1 cellular context compared by ENCODE assay signal in the genomic region with DNA sequence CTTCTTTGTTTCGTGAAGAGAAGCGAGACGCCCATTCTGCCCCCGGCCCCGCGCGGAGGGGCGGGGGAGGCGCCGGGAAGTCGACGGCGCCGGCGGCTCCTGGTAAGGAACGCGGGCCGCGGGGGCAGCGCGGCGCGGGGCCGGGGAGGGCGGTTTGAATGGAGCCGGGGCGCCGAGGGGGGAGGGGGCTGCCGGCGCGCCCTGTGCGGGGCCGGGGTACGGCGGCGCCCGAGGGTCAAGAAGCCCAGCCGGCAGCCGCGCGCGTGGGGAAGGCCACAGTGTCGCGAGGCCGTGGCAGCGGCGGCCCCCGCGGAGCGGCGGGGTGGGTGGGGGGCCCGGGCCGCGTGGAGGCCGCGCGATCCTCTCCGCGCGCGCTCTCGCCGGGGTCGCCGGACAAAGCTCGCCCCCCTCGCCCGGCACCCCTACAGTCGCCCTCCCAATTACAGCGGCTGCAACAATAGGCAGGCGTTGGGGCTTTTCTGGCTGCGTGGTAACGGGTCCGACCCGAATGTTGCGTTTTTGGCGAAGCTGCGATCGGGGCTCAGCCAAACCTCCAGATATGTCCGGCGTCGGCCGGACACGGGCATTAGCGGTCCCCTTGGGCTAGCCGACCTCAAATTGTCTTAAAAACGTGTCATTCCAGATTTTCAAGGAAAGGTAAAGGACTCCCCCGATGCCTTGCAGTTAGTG.
TF ChIP-seq lines count a peak whose summit lies in the region.

No MANE protein-coding gene starts in this region.

TF ChIP-seq in K562, 482 proteins besides CTCF, POLR2A, EP300 and RAD21 (continued from another document):
- TF ChIP-seq GTF3C2 (IDR thresholded peaks at IDR 0.05; ENCODE audit: borderline replicate concordance, extremely low read depth, insufficient read length), result no peak
- TF ChIP-seq, protein P1, sequence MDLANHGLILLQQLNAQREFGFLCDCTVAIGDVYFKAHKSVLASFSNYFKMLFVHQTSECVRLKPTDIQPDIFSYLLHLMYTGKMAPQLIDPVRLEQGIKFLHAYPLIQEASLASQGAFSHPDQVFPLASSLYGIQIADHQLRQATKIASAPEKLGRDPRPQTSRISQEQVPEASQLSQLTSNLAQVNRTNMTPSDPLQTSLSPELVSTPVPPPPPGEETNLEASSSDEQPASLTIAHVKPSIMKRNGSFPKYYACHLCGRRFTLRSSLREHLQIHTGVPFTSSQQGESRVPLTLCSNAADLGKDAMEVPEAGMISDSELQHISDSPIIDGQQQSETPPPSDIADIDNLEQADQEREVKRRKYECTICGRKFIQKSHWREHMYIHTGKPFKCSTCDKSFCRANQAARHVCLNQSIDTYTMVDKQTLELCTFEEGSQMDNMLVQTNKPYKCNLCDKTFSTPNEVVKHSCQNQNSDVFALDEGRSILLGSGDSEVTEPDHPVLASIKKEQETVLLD (IDR thresholded peaks at IDR 0.05), result no peak
- TF ChIP-seq, protein P2, sequence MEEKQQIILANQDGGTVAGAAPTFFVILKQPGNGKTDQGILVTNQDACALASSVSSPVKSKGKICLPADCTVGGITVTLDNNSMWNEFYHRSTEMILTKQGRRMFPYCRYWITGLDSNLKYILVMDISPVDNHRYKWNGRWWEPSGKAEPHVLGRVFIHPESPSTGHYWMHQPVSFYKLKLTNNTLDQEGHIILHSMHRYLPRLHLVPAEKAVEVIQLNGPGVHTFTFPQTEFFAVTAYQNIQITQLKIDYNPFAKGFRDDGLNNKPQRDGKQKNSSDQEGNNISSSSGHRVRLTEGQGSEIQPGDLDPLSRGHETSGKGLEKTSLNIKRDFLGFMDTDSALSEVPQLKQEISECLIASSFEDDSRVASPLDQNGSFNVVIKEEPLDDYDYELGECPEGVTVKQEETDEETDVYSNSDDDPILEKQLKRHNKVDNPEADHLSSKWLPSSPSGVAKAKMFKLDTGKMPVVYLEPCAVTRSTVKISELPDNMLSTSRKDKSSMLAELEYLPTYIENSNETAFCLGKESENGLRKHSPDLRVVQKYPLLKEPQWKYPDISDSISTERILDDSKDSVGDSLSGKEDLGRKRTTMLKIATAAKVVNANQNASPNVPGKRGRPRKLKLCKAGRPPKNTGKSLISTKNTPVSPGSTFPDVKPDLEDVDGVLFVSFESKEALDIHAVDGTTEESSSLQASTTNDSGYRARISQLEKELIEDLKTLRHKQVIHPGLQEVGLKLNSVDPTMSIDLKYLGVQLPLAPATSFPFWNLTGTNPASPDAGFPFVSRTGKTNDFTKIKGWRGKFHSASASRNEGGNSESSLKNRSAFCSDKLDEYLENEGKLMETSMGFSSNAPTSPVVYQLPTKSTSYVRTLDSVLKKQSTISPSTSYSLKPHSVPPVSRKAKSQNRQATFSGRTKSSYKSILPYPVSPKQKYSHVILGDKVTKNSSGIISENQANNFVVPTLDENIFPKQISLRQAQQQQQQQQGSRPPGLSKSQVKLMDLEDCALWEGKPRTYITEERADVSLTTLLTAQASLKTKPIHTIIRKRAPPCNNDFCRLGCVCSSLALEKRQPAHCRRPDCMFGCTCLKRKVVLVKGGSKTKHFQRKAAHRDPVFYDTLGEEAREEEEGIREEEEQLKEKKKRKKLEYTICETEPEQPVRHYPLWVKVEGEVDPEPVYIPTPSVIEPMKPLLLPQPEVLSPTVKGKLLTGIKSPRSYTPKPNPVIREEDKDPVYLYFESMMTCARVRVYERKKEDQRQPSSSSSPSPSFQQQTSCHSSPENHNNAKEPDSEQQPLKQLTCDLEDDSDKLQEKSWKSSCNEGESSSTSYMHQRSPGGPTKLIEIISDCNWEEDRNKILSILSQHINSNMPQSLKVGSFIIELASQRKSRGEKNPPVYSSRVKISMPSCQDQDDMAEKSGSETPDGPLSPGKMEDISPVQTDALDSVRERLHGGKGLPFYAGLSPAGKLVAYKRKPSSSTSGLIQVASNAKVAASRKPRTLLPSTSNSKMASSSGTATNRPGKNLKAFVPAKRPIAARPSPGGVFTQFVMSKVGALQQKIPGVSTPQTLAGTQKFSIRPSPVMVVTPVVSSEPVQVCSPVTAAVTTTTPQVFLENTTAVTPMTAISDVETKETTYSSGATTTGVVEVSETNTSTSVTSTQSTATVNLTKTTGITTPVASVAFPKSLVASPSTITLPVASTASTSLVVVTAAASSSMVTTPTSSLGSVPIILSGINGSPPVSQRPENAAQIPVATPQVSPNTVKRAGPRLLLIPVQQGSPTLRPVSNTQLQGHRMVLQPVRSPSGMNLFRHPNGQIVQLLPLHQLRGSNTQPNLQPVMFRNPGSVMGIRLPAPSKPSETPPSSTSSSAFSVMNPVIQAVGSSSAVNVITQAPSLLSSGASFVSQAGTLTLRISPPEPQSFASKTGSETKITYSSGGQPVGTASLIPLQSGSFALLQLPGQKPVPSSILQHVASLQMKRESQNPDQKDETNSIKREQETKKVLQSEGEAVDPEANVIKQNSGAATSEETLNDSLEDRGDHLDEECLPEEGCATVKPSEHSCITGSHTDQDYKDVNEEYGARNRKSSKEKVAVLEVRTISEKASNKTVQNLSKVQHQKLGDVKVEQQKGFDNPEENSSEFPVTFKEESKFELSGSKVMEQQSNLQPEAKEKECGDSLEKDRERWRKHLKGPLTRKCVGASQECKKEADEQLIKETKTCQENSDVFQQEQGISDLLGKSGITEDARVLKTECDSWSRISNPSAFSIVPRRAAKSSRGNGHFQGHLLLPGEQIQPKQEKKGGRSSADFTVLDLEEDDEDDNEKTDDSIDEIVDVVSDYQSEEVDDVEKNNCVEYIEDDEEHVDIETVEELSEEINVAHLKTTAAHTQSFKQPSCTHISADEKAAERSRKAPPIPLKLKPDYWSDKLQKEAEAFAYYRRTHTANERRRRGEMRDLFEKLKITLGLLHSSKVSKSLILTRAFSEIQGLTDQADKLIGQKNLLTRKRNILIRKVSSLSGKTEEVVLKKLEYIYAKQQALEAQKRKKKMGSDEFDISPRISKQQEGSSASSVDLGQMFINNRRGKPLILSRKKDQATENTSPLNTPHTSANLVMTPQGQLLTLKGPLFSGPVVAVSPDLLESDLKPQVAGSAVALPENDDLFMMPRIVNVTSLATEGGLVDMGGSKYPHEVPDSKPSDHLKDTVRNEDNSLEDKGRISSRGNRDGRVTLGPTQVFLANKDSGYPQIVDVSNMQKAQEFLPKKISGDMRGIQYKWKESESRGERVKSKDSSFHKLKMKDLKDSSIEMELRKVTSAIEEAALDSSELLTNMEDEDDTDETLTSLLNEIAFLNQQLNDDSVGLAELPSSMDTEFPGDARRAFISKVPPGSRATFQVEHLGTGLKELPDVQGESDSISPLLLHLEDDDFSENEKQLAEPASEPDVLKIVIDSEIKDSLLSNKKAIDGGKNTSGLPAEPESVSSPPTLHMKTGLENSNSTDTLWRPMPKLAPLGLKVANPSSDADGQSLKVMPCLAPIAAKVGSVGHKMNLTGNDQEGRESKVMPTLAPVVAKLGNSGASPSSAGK (IDR thresholded peaks at IDR 0.05), result no peak
- TF ChIP-seq ZNF232 (CRISPR knock-in tag; IDR thresholded peaks at IDR 0.05), result no peak
- TF ChIP-seq PPARD (CRISPR knock-in tag; IDR thresholded peaks at IDR 0.05), result no peak
